In the genomic region with DNA sequence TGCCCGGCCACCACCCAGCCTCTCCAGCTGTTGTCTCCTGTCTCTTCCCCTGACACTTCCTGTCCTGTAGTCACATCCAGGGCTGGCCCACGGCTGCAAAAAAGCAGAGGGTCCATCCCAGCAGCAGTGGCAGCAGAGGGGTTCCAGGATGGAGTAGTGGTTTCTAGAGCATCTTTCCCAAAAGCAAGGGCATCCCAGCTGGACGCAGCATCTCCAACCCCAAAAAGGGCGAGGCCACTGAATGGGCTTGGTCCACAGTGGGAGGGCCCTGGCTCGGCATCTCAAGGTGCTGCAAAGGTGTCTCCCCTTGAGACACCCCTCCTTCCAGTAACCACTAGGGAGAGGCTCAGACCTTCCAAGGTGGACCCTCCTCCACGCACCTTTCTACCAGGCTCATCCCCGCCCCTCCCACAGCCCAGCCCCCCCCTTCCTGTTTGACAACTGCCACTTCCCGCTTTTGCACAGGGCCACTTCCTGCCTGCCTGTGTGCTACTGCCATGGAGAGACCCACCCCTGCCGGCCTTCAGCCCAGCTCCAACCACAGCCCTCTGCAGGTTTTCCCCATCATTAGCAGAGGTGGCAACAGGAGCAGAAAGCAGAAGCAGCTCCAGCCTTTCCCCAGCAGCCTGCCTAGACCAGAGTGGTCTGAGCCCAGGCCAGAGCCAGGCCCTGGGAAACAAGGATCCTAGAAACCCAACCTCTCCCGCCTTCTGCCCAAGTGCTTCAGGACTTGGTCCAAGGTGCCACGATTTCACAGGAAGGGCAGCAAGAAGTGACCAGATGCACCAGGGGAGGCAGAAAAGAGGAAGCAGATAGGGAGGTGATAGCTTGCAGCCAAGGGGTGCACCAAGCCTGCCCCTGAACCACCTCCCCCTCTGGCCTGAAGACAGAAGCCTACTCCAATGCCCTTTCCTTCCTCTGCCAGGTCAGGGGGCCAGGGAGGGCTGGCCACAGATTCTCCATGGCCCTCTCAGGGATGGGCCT, we compare ENCODE assay signal across 2 cellular contexts.
TF ChIP-seq lines count a peak whose summit lies in the region.

No MANE protein-coding gene starts in this region.

TF ChIP-seq in liver, 16 proteins besides CTCF, POLR2A, EP300 and RAD21:
- peak; percentile 22 for TF ChIP-seq SP1 (IDR thresholded peaks at IDR 0.05)
- no peak for TF ChIP-seq TAF1 (conservative IDR thresholded peaks at IDR 0.05)
- no peak for TF ChIP-seq FOXA2 (IDR thresholded peaks at IDR 0.05)
- TF ChIP-seq, protein P1, sequence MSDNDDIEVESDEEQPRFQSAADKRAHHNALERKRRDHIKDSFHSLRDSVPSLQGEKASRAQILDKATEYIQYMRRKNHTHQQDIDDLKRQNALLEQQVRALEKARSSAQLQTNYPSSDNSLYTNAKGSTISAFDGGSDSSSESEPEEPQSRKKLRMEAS (IDR thresholded peaks at IDR 0.05), result no peak
TF ChIP-seq in liver: peak in this region for 1.

TF ChIP-seq in HepG2, 621 proteins besides CTCF, POLR2A, EP300 and RAD21:
- TF ChIP-seq, protein P2, sequence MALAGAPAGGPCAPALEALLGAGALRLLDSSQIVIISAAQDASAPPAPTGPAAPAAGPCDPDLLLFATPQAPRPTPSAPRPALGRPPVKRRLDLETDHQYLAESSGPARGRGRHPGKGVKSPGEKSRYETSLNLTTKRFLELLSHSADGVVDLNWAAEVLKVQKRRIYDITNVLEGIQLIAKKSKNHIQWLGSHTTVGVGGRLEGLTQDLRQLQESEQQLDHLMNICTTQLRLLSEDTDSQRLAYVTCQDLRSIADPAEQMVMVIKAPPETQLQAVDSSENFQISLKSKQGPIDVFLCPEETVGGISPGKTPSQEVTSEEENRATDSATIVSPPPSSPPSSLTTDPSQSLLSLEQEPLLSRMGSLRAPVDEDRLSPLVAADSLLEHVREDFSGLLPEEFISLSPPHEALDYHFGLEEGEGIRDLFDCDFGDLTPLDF (CRISPR knock-in tag; IDR thresholded peaks at IDR 0.05), result no peak
- TF ChIP-seq TARDBP (CRISPR knock-in tag; IDR thresholded peaks at IDR 0.05) (no peak), AHR (CRISPR knock-in tag; IDR thresholded peaks at IDR 0.05) (no peak), NFKB2 (CRISPR knock-in tag; IDR thresholded peaks at IDR 0.05; ENCODE audit: borderline replicate concordance) (no peak), ZNF17 (CRISPR knock-in tag; IDR thresholded peaks at IDR 0.05) (no peak), POLR2AphosphoS2 (IDR thresholded peaks at IDR 0.05; ENCODE audit: low read depth, low read length) (no peak), FIP1L1 (IDR thresholded peaks at IDR 0.05; ENCODE audit: borderline replicate concordance, insufficient read depth, low read depth, low read length) (no peak), PLRG1 (conservative IDR thresholded peaks at IDR 0.05) (no peak), SRSF4 (IDR thresholded peaks at IDR 0.05; ENCODE audit: low read depth, low read length, poor library complexity, severe bottlenecking) (no peak)
- TF ChIP-seq, protein P3, sequence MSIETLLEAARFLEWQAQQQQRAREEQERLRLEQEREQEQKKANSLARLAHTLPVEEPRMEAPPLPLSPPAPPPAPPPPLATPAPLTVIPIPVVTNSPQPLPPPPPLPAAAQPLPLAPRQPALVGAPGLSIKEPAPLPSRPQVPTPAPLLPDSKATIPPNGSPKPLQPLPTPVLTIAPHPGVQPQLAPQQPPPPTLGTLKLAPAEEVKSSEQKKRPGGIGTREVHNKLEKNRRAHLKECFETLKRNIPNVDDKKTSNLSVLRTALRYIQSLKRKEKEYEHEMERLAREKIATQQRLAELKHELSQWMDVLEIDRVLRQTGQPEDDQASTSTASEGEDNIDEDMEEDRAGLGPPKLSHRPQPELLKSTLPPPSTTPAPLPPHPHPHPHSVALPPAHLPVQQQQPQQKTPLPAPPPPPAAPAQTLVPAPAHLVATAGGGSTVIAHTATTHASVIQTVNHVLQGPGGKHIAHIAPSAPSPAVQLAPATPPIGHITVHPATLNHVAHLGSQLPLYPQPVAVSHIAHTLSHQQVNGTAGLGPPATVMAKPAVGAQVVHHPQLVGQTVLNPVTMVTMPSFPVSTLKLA (IDR thresholded peaks at IDR 0.05), result no peak
TF ChIP-seq in HepG2: peak in this region for 0.
